19 cellular contexts compared by ENCODE assay signal in the genomic region with DNA sequence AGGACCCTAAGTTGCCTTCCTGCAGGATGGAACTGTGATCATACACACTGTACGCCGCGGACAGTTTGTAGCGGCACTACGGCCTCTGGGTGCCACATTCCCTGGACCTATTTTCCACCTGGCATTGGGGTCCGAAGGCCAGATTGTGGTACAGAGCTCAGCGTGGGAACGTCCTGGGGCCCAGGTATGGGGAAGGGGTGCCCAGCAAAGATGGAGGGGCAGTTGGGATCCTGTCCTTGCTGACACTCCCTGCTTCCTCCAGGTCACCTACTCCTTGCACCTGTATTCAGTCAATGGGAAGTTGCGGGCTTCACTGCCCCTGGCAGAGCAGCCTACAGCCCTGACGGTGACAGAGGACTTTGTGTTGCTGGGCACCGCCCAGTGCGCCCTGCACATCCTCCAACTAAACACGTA. TPM values are rescaled to one million over a fixed set of nuclear protein-coding genes. Genes with fewer than 3 reads are reported as not detected.
DNase-seq lines count a peak whose midpoint lies in the region; ATAC-seq and TF ChIP-seq lines count a peak whose summit lies in the region.
"Had no signal": no experiment of that assay in that cellular context is flagged by ENCODE, and none has a peak within 500 bp of the region (broad histone marks: within the 10 kb centered on the region; RNA-seq: fewer than 3 reads in every experiment).

No MANE protein-coding gene starts in this region.

- H3K9ac ChIP-seq in iPS-20b (ENCODE audit: low read depth, low read length), result peak overlapping the region; percentile 95; the same call in 1 of the 2 replicates

- TF ChIP-seq CTCF in Peyer's patch (IDR thresholded peaks at IDR 0.05) (no peak), esophagus squamous epithelium (IDR thresholded peaks at IDR 0.05) (no peak)

- TF ChIP-seq POLR2A in Peyer's patch (IDR thresholded peaks at IDR 0.05), result no peak
- TF ChIP-seq POLR2A in esophagus squamous epithelium (IDR thresholded peaks at IDR 0.05), result no peak

- H3K27me3 ChIP-seq in Peyer's patch (no peaks in the 10 kb centered on the region), iPS-20b (ENCODE audit: insufficient read depth, low read length) (no peaks in the 10 kb centered on the region), esophagus squamous epithelium (no peaks in the 10 kb centered on the region)
- H3K27me3 ChIP-seq: heart left ventricle, MG63, upper lobe of left lung had no signal

- no peak overlapping the region for H3K4me3 ChIP-seq in Peyer's patch
- peak overlapping the region; percentile 75; the same call in 1 of the 2 replicates for H3K4me3 ChIP-seq in iPS-20b (ENCODE audit: low read length)
- H3K4me3 ChIP-seq in esophagus squamous epithelium, result no peak overlapping the region
- H3K4me3 ChIP-seq: MG63 had no signal

- no peak overlapping the region for H3K27ac ChIP-seq in Peyer's patch
- no peak overlapping the region for H3K27ac ChIP-seq in iPS-20b (ENCODE audit: low read length)
- peak overlapping the region in 1 of 4 donors; percentile 84 for H3K27ac ChIP-seq in esophagus squamous epithelium
- H3K27ac ChIP-seq: SK-N-MC had no signal

- peak; percentile 4 for DNase-seq in activated naive CD4-positive, alpha-beta T cell treated with anti-CD3 and anti-CD28 coated beads, Interleukin-2, amount 50 U/mL, for 16 hours
- DNase-seq in activated naive CD4-positive, alpha-beta T cell treated with Interleukin-2 at 50 U/mL for 16 hours, result no peak
- DNase-seq in Peyer's patch (peak in 2 of 3 donors; percentile 37 to 45), NCI-H187 treated with DMSO at 0.1 percent for 48 hours (lab: John Stamatoyannopoulos, UW) (no peak), T-helper 2 cell (no peak), esophagus squamous epithelium (lab: John Stamatoyannopoulos, UW) (no peak)
- peak; percentile 0 for DNase-seq in stimulated activated naive B cell treated with anti-CD40 and anti-IgM and Interleukin-4, amounts not matched to agents 10 μg/mL and 1 μg/mL and 100 μg/mL, for 72 hours
- DNase-seq: activated CD4-positive, CD25-positive, alpha-beta regulatory T cell; cerebellar nuclear complex; EL; lower lobe of right lung; MG63; NCI-H2171; stimulated activated CD8-positive, alpha-beta memory T cell treated with anti-CD3 and anti-CD28 coated beads, Interleukin-4, amount 100 ng/mL, for 48 hours; upper lobe of left lung had no signal

- peak overlapping the region; percentile 31 for H3K27ac Mint-ChIP-seq in stimulated activated naive B cell treated with anti-CD40 and anti-IgM and Interleukin-4, amounts not matched to agents 10 μg/mL and 1 μg/mL and 100 μg/mL, for 72 hours
- H3K27ac Mint-ChIP-seq: activated T-helper 2 cell treated with anti-CD3 and anti-CD28 coated beads, Interferon-gamma antibody, Interleukin-2, Interleukin-4, amounts not matched to agents 10 μg/mL and 5 μg/mL and 100 μg/mL, durations not matched to agents 14 hours and 24 hours and 36 hours had no signal

- H3K4me3 Mint-ChIP-seq in stimulated activated naive B cell treated with anti-CD40 and anti-IgM and Interleukin-4, amounts not matched to agents 10 μg/mL and 1 μg/mL and 100 μg/mL, for 72 hours, result no peak overlapping the region

- ATAC-seq in stimulated activated naive B cell treated with anti-CD40 and anti-IgM and Interleukin-4, amounts not matched to agents 10 μg/mL and 1 μg/mL and 100 μg/mL, for 72 hours (replicated peaks), result no peak

- H3K36me3 Mint-ChIP-seq in stimulated activated naive B cell treated with anti-CD40 and anti-IgM and Interleukin-4, amounts not matched to agents 10 μg/mL and 1 μg/mL and 100 μg/mL, for 72 hours, result peaks cover 40 to 55% of the 10 kb centered on the region in 2 donors

- H3K36me3 ChIP-seq in Peyer's patch (peaks cover 0 to 48% (median 0%) of the 10 kb centered on the region in 3 donors), iPS-20b (ENCODE audit: insufficient read depth, low read depth, low read length) (peaks cover 39% of the 10 kb centered on the region; the same call in 1 of the 2 replicates), esophagus squamous epithelium (peaks cover 21 to 80% (median 23%) of the 10 kb centered on the region in 3 donors)
- H3K36me3 ChIP-seq: MG63 had no signal

- H3K4me1 Mint-ChIP-seq in stimulated activated naive B cell treated with anti-CD40 and anti-IgM and Interleukin-4, amounts not matched to agents 10 μg/mL and 1 μg/mL and 100 μg/mL, for 72 hours, result peaks cover 6 to 9% of the 10 kb centered on the region in 2 donors

- no peaks in the 10 kb centered on the region for H3K27me3 Mint-ChIP-seq in stimulated activated naive B cell treated with anti-CD40 and anti-IgM and Interleukin-4, amounts not matched to agents 10 μg/mL and 1 μg/mL and 100 μg/mL, for 72 hours

- no peaks in the 10 kb centered on the region for H3K9me3 Mint-ChIP-seq in stimulated activated naive B cell treated with anti-CD40 and anti-IgM and Interleukin-4, amounts not matched to agents 10 μg/mL and 1 μg/mL and 100 μg/mL, for 72 hours
- H3K9me3 Mint-ChIP-seq: activated T-helper 2 cell treated with anti-CD3 and anti-CD28 coated beads, Interferon-gamma antibody, Interleukin-2, Interleukin-4, amounts not matched to agents 10 μg/mL and 5 μg/mL and 100 μg/mL, durations not matched to agents 14 hours and 24 hours and 36 hours had no signal

- peaks cover 0 to 8% (median 3%) of the 10 kb centered on the region in 4 donors for H3K4me1 ChIP-seq in Peyer's patch
- H3K4me1 ChIP-seq in iPS-20b (ENCODE audit: insufficient read depth, low read length), result peaks cover 8% of the 10 kb centered on the region; the same call in 1 of the 2 replicates
- H3K4me1 ChIP-seq in esophagus squamous epithelium, result peaks cover 7 to 28% (median 9%) of the 10 kb centered on the region in 3 donors

- intact Hi-C loops in esophagus squamous epithelium (cut with DNase I), result no loop called here

- WGBS in esophagus squamous epithelium, 2 donors, result 88 to 100% methylated on average over 2 to 6 of the region's 13 CpGs

- H3K9me3 ChIP-seq in Peyer's patch (no peaks in the 10 kb centered on the region), iPS-20b (ENCODE audit: insufficient read depth, low read depth, low read length) (no peaks in the 10 kb centered on the region), esophagus squamous epithelium (no peaks in the 10 kb centered on the region)
- H3K9me3 ChIP-seq: heart left ventricle, lower lobe of right lung, MG63, upper lobe of left lung had no signal

RNA-seq across cellular contexts. Expression of a gene that starts 28.8 kb away (rescaled TPM):
- total RNA-seq in Peyer's patch (100 to 1,000 TPM; 111 to 304 (median 229) TPM), esophagus squamous epithelium (100 to 1,000 TPM; 128 to 297 (median 185) TPM)

RNA-seq across cellular contexts. Expression of a gene that starts 31.7 kb away (rescaled TPM):
- 10 to 100 TPM; 41.7 to 90.0 (median 59.2) TPM for total RNA-seq in Peyer's patch
- total RNA-seq in esophagus squamous epithelium, result 10 to 100 TPM; 55.5 to 87.5 (median 67.5) TPM

Comparison
In these comparisons a context has a peak if more than half of its experiments do, and no peak if none do; other contexts are left out.
1. DNase-seq: peak in activated naive CD4-positive, alpha-beta T cell treated with anti-CD3 and anti-CD28 coated beads, Interleukin-2, amount 50 U/mL, for 16 hours (single experiment), Peyer's patch (2 of 3) and stimulated activated naive B cell treated with anti-CD40 and anti-IgM and Interleukin-4, amounts not matched to agents 10 μg/mL and 1 μg/mL and 100 μg/mL, for 72 hours (single experiment); none in activated naive CD4-positive, alpha-beta T cell treated with Interleukin-2 at 50 U/mL for 16 hours (single experiment), NCI-H187 treated with DMSO at 0.1 percent for 48 hours (single experiment), T-helper 2 cell (0 of 5) and esophagus squamous epithelium (single experiment).